ENCODE assay signal across 11 cellular contexts in genomic region chr15:71962537-71962936, GRCh38.
"Had no signal": no experiment of that assay in that cellular context is flagged by ENCODE, and none has a peak within 500 bp of the region (broad histone marks: within the 10 kb centered on the region; RNA-seq: fewer than 3 reads in every experiment).

No MANE protein-coding gene starts in this region.

- H3K36me3 ChIP-seq: ovary had no signal

- H3K27ac ChIP-seq: esophagus squamous epithelium, foreskin keratinocyte, ovary, skin epidermis had no signal

- H3K4me1 ChIP-seq: esophagus squamous epithelium, foreskin keratinocyte had no signal

- DNase-seq: activated B cell treated with CpG ODN at 0.5 μM for 24 hours; activated CD4-positive, alpha-beta T cell treated with anti-CD3 and anti-CD28 coated beads, Interleukin-2, amount 50 U/mL, for 1 hour; activated effector memory CD4-positive, alpha-beta T cell treated with anti-CD3 and anti-CD28 coated beads, Interleukin-2, amount 50 U/mL, for 16 hours; activated T-cell treated with anti-CD3 and anti-CD28 coated beads, Interleukin-2, amount 50 U/mL, for 1 hour; amygdala; esophagus squamous epithelium; foreskin keratinocyte; ovary; T-helper 2 cell had no signal

- H3K4me3 ChIP-seq: esophagus squamous epithelium, ovary, skin epidermis had no signal

- H3K9me3 ChIP-seq: esophagus squamous epithelium, ovary had no signal

- H3K27me3 ChIP-seq: esophagus squamous epithelium, foreskin keratinocyte, ovary had no signal

- ATAC-seq: activated naive CD4-positive, alpha-beta T cell treated with anti-CD3 and anti-CD28 coated beads, Interleukin-2, amount 50 U/mL, for 72 hours; foreskin keratinocyte had no signal
